ENCODE assay signal across 2 cellular contexts in genomic region chr3:26345613-26346012, GRCh38.
TF ChIP-seq lines count a peak whose summit lies in the region.

No MANE protein-coding gene starts in this region.

TF ChIP-seq in GM23338, 12 proteins besides CTCF, POLR2A, EP300 and RAD21:
- TF ChIP-seq REST (IDR thresholded peaks at IDR 0.05; ENCODE audit: unreplicated experiment) = no peak

TF ChIP-seq in WTC11, 78 proteins besides CTCF, POLR2A, EP300 and RAD21 (continued from another document):
- no peak for TF ChIP-seq ZNF317 (CRISPR knock-in tag; IDR thresholded peaks at IDR 0.05; ENCODE audit: borderline replicate concordance, low read depth)
